ENCODE assay signal across 25 cellular contexts in the genomic region with DNA sequence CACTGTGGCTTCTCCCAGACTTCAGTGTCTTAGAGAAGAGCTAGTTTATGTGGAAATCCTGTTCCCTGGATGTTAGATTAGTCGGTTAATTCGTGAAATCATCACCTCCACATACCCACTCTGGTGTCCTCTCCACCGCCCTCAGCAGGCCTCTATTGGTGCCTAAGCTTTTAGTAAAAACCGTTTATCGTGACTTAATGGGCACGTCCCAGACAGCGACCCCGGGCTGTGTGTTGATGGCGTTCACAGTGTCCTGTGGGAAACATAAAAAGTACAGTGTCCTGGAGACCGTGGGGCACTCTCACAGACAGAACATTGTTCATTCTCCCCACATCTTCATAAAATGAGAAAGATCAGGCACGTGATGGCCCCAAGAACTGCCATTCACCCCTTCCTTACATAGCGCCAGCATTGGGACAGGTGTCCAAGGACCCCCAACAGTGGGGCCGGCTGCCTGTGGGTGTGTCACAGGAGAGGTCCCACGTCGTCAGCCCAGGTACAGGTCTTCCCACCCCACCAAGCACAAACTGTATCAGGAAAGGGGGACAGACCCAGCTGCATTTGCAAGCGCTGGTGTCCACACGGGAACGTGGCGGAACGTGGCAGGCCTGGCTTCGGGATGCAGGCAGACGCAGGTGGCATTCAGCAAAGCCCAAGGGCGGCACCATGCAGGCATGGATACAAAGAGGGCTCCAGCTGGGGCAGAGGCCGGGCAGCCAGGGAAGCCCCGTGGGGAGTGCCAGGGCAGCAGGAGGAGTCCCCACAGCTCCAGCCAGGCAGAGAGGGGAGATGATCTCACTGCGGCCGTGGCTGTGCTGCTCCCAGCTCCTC.
DNase-seq lines count a peak whose midpoint lies in the region; ATAC-seq and TF ChIP-seq lines count a peak whose summit lies in the region.
"Had no signal": no experiment of that assay in that cellular context is flagged by ENCODE, and none has a peak within 500 bp of the region (broad histone marks: within the 10 kb centered on the region; RNA-seq: fewer than 3 reads in every experiment).

No MANE protein-coding gene starts in this region.

- H2BK5ac ChIP-seq in neuronal stem cell (ENCODE audit: low read length), result peak overlapping the region; percentile 10

- no peaks in the 10 kb centered on the region for H3K36me3 Mint-ChIP-seq in activated CD8-positive, alpha-beta T cell treated with anti-CD3 and anti-CD28 coated beads, Interleukin-2, amount 10 ng/mL, durations not matched to agents 7 days and 5 days (ENCODE audit: low read depth)
- no peaks in the 10 kb centered on the region for H3K36me3 Mint-ChIP-seq in activated CD8-positive, alpha-beta T cell treated with anti-CD3 and anti-CD28 coated beads for 36 hours (ENCODE audit: low read depth)
- no peaks in the 10 kb centered on the region for H3K36me3 Mint-ChIP-seq in dendritic cell treated with granulocyte-macrophage colony-stimulating factor and Interleukin-4, amounts not matched to agents 40 ng/mL and 50 ng/mL, for 4 days (ENCODE audit: low read depth)
- H3K36me3 Mint-ChIP-seq: activated naive CD8-positive, alpha-beta T cell treated with anti-CD3 and anti-CD28 coated beads for 36 hours; brain; stimulated activated memory B cell treated with anti-CD40 and anti-IgM and Interleukin-4, amounts not matched to agents 10 μg/mL and 1 μg/mL and 100 μg/mL, for 72 hours had no signal

- peak overlapping the region; percentile 90 for H2AK5ac ChIP-seq in neuronal stem cell (ENCODE audit: low read depth, low read length)

- H3K27me3 ChIP-seq in neuronal stem cell (ENCODE audit: control insufficient read depth in 3 of 3, insufficient read depth in 3 of 3, low read depth in 1 of 3, low read length in 3 of 3), result no peaks in the 10 kb centered on the region
- H3K27me3 ChIP-seq in tibial artery, result peaks cover 0 to 29% of the 10 kb centered on the region in 2 donors
- H3K27me3 ChIP-seq: BE2C, colonic mucosa, thyroid gland had no signal

- no peak overlapping the region for H3K27ac ChIP-seq in neuronal stem cell (replicated peaks; ENCODE audit: low read length)
- no peak overlapping the region for H3K27ac ChIP-seq in tibial artery
- H3K27ac ChIP-seq: colonic mucosa, thyroid gland had no signal

- peak overlapping the region; percentile 17 for H3K4ac ChIP-seq in neuronal stem cell (ENCODE audit: low read length)

- peaks cover 0 to 3% of the 10 kb centered on the region in 2 donors for H3K4me1 ChIP-seq in neuronal stem cell (ENCODE audit: control insufficient read depth in 2 of 2, insufficient read depth in 1 of 2, low read depth in 1 of 2, low read length in 2 of 2)
- no peaks in the 10 kb centered on the region for H3K4me1 ChIP-seq in tibial artery
- H3K4me1 ChIP-seq: BE2C, colonic mucosa had no signal

- no CpG with 5 or more reads among the region's 27 CpGs for WGBS in neuronal stem cell (ENCODE audit: extremely low coverage in 2 of 2, insufficient read length in 2 of 2, insufficient replicate concordance in 1 of 2), 2 donors

- H2AFZ ChIP-seq in neuronal stem cell (ENCODE audit: low read length), result no peak overlapping the region

- DNase-seq in activated CD8-positive, alpha-beta T cell treated with anti-CD3 and anti-CD28 coated beads, Interleukin-2, amount 10 ng/mL, durations not matched to agents 7 days and 5 days, result no peak
- DNase-seq in activated CD8-positive, alpha-beta T cell treated with anti-CD3 and anti-CD28 coated beads for 36 hours, result no peak
- DNase-seq in neuronal stem cell (ENCODE audit: low spot score) (no peak), tibial artery (peak; percentile 16 to 39), NCI-H1105 (lab: John Stamatoyannopoulos, UW) (no peak)
- no peak for DNase-seq in activated T-cell treated with anti-CD3 and anti-CD28 coated beads, Interleukin-2, amount 50 U/mL, for 48 hours
- DNase-seq: activated CD4-positive, alpha-beta T cell treated with anti-CD3 and anti-CD28 coated beads, Interleukin-2, amount 50 U/mL, for 48 hours; activated naive CD8-positive, alpha-beta T cell treated with anti-CD3 and anti-CD28 coated beads for 36 hours; activated T-cell treated with anti-CD3 and anti-CD28 coated beads, Interleukin-2, amount 50 U/mL, for 4 hours; BE2C; Calu3; colonic mucosa; foreskin fibroblast; hypothalamus; islet precursor cell; midbrain; NCI-H1417 treated with DMSO at 0.1 percent for 48 hours; NCI-H748 treated with DMSO at 0.1 percent for 48 hours; retina; SIG-M5; thyroid gland had no signal

- H3K79me1 ChIP-seq in neuronal stem cell (ENCODE audit: low read depth, low read length), result no peaks in the 10 kb centered on the region

- H2BK12ac ChIP-seq in neuronal stem cell (ENCODE audit: low read length), result peak overlapping the region; percentile 34

- H4K91ac ChIP-seq in neuronal stem cell (ENCODE audit: low read depth, low read length, poor library complexity), result no peak overlapping the region

- intact Hi-C loops in activated CD8-positive, alpha-beta T cell treated with anti-CD3 and anti-CD28 coated beads for 36 hours (cut with micrococcal nuclease), result no loop called here
- intact Hi-C loops in dendritic cell treated with granulocyte-macrophage colony-stimulating factor and Interleukin-4, amounts not matched to agents 40 ng/mL and 50 ng/mL, for 4 days (cut with micrococcal nuclease), result no loop called here
- intact Hi-C loops in tibial artery (cut with DNase I; ENCODE audit: low total_unique reads), result no loop called here

- POLR2A ChIA-PET in activated CD8-positive, alpha-beta T cell treated with anti-CD3 and anti-CD28 coated beads, Interleukin-2, amount 10 ng/mL, durations not matched to agents 7 days and 5 days (lab: Charles Lee), result no interaction called here
- POLR2A ChIA-PET in activated CD8-positive, alpha-beta T cell treated with anti-CD3 and anti-CD28 coated beads for 36 hours (lab: Charles Lee), result no interaction called here

- CTCF ChIA-PET in activated CD8-positive, alpha-beta T cell treated with anti-CD3 and anti-CD28 coated beads, Interleukin-2, amount 10 ng/mL, durations not matched to agents 7 days and 5 days (lab: Charles Lee), result no interaction called here
- CTCF ChIA-PET in activated CD8-positive, alpha-beta T cell treated with anti-CD3 and anti-CD28 coated beads for 36 hours (lab: Charles Lee), result no interaction called here

- H3K4me1 Mint-ChIP-seq in activated CD8-positive, alpha-beta T cell treated with anti-CD3 and anti-CD28 coated beads, Interleukin-2, amount 10 ng/mL, durations not matched to agents 7 days and 5 days (ENCODE audit: low read depth), result peaks cover 5% of the 10 kb centered on the region
- no peaks in the 10 kb centered on the region for H3K4me1 Mint-ChIP-seq in activated CD8-positive, alpha-beta T cell treated with anti-CD3 and anti-CD28 coated beads for 36 hours (ENCODE audit: low read depth)
- H3K4me1 Mint-ChIP-seq in dendritic cell treated with granulocyte-macrophage colony-stimulating factor and Interleukin-4, amounts not matched to agents 40 ng/mL and 50 ng/mL, for 4 days (ENCODE audit: low read depth), result peaks cover 35% of the 10 kb centered on the region
- H3K4me1 Mint-ChIP-seq: activated naive CD8-positive, alpha-beta T cell treated with anti-CD3 and anti-CD28 coated beads for 36 hours; stimulated activated memory B cell treated with anti-CD40 and anti-IgM and Interleukin-4, amounts not matched to agents 10 μg/mL and 1 μg/mL and 100 μg/mL, for 72 hours had no signal

- peak overlapping the region; percentile 92 for H3K18ac ChIP-seq in neuronal stem cell (ENCODE audit: low read length)

- H3K4me2 ChIP-seq in neuronal stem cell (ENCODE audit: insufficient read depth, low read length, poor library complexity, severe bottlenecking), result no peak overlapping the region

- H3K36me3 ChIP-seq in neuronal stem cell (replicated peaks in 1 of 2; ENCODE audit: control insufficient read depth in 2 of 2, insufficient read depth in 2 of 2, low read length in 2 of 2), result no peaks in the 10 kb centered on the region
- no peaks in the 10 kb centered on the region for H3K36me3 ChIP-seq in tibial artery
- H3K36me3 ChIP-seq: BE2C, colonic mucosa, thyroid gland had no signal

- peak overlapping the region; percentile 47 for H3K9ac ChIP-seq in neuronal stem cell (ENCODE audit: low read depth, low read length, poor library complexity)

- H3K9me3 ChIP-seq in neuronal stem cell (replicated peaks in 1 of 2; ENCODE audit: control insufficient read depth in 2 of 2, insufficient read depth in 1 of 2, low read depth in 1 of 2, low read length in 2 of 2), result peaks cover 0 to 2% of the 10 kb centered on the region in 2 donors
- no peaks in the 10 kb centered on the region for H3K9me3 ChIP-seq in tibial artery
- H3K9me3 ChIP-seq: BE2C, colonic mucosa, thyroid gland had no signal

- H3K4me3 ChIP-seq in neuronal stem cell (ENCODE audit: low read length in 2 of 2), result no peak overlapping the region
- H3K4me3 ChIP-seq in tibial artery, result no peak overlapping the region
- H3K4me3 ChIP-seq: colonic mucosa, thyroid gland had no signal

- peaks cover 5% of the 10 kb centered on the region for H3K27me3 Mint-ChIP-seq in activated CD8-positive, alpha-beta T cell treated with anti-CD3 and anti-CD28 coated beads, Interleukin-2, amount 10 ng/mL, durations not matched to agents 7 days and 5 days (ENCODE audit: low read depth)
- H3K27me3 Mint-ChIP-seq in activated CD8-positive, alpha-beta T cell treated with anti-CD3 and anti-CD28 coated beads for 36 hours, result peaks cover 3% of the 10 kb centered on the region
- H3K27me3 Mint-ChIP-seq in dendritic cell treated with granulocyte-macrophage colony-stimulating factor and Interleukin-4, amounts not matched to agents 40 ng/mL and 50 ng/mL, for 4 days, result peaks cover 18% of the 10 kb centered on the region

- no peak overlapping the region for H3K4me3 Mint-ChIP-seq in activated CD8-positive, alpha-beta T cell treated with anti-CD3 and anti-CD28 coated beads, Interleukin-2, amount 10 ng/mL, durations not matched to agents 7 days and 5 days
- H3K4me3 Mint-ChIP-seq in activated CD8-positive, alpha-beta T cell treated with anti-CD3 and anti-CD28 coated beads for 36 hours, result no peak overlapping the region
- no peak overlapping the region for H3K4me3 Mint-ChIP-seq in dendritic cell treated with granulocyte-macrophage colony-stimulating factor and Interleukin-4, amounts not matched to agents 40 ng/mL and 50 ng/mL, for 4 days
- H3K4me3 Mint-ChIP-seq: activated naive CD8-positive, alpha-beta T cell treated with anti-CD3 and anti-CD28 coated beads for 36 hours; activated T-cell treated with anti-CD3 and anti-CD28 coated beads, Interleukin-2, amount 50 U/mL, for 4 hours; brain; stimulated activated memory B cell treated with anti-CD40 and anti-IgM and Interleukin-4, amounts not matched to agents 10 μg/mL and 1 μg/mL and 100 μg/mL, for 72 hours had no signal

- peak overlapping the region; percentile 34 for H3K27ac Mint-ChIP-seq in activated CD8-positive, alpha-beta T cell treated with anti-CD3 and anti-CD28 coated beads, Interleukin-2, amount 10 ng/mL, durations not matched to agents 7 days and 5 days
- no peak overlapping the region for H3K27ac Mint-ChIP-seq in activated CD8-positive, alpha-beta T cell treated with anti-CD3 and anti-CD28 coated beads for 36 hours
- peak overlapping the region; percentile 61 for H3K27ac Mint-ChIP-seq in dendritic cell treated with granulocyte-macrophage colony-stimulating factor and Interleukin-4, amounts not matched to agents 40 ng/mL and 50 ng/mL, for 4 days
- H3K27ac Mint-ChIP-seq: activated naive CD8-positive, alpha-beta T cell treated with anti-CD3 and anti-CD28 coated beads for 36 hours; brain; stimulated activated memory B cell treated with anti-CD40 and anti-IgM and Interleukin-4, amounts not matched to agents 10 μg/mL and 1 μg/mL and 100 μg/mL, for 72 hours had no signal

- H2BK15ac ChIP-seq in neuronal stem cell (ENCODE audit: low read length), result peak overlapping the region; percentile 45

- TF ChIP-seq CTCF in activated CD8-positive, alpha-beta T cell treated with anti-CD3 and anti-CD28 coated beads for 36 hours (IDR thresholded peaks at IDR 0.05), result no peak
- no peak for TF ChIP-seq CTCF in tibial artery (IDR thresholded peaks at IDR 0.05)

- H3K23ac ChIP-seq in neuronal stem cell (ENCODE audit: low read depth, low read length, poor library complexity), result peak overlapping the region; percentile 34

- no peak for ATAC-seq in activated CD8-positive, alpha-beta T cell treated with anti-CD3 and anti-CD28 coated beads, Interleukin-2, amount 10 ng/mL, durations not matched to agents 7 days and 5 days
- ATAC-seq in activated CD8-positive, alpha-beta T cell treated with anti-CD3 and anti-CD28 coated beads for 36 hours, result no peak
- no peak for ATAC-seq in GM18520 (IDR thresholded peaks at IDR 0.05; ENCODE audit: unreplicated experiment)
- ATAC-seq: activated T-cell treated with anti-CD3 and anti-CD28 coated beads, Interleukin-2, amount 50 U/mL, for 4 hours; stimulated activated memory B cell treated with anti-CD40 and anti-IgM and Interleukin-4, amounts not matched to agents 10 μg/mL and 1 μg/mL and 100 μg/mL, for 72 hours had no signal

- H3K9me3 Mint-ChIP-seq in activated CD8-positive, alpha-beta T cell treated with anti-CD3 and anti-CD28 coated beads, Interleukin-2, amount 10 ng/mL, durations not matched to agents 7 days and 5 days (ENCODE audit: insufficient read depth), result no peaks in the 10 kb centered on the region
- H3K9me3 Mint-ChIP-seq in activated CD8-positive, alpha-beta T cell treated with anti-CD3 and anti-CD28 coated beads for 36 hours, result no peaks in the 10 kb centered on the region
- H3K9me3 Mint-ChIP-seq in dendritic cell treated with granulocyte-macrophage colony-stimulating factor and Interleukin-4, amounts not matched to agents 40 ng/mL and 50 ng/mL, for 4 days, result no peaks in the 10 kb centered on the region
- H3K9me3 Mint-ChIP-seq: activated naive CD8-positive, alpha-beta T cell treated with anti-CD3 and anti-CD28 coated beads for 36 hours; activated T-cell treated with anti-CD3 and anti-CD28 coated beads, Interleukin-2, amount 50 U/mL, for 4 hours had no signal

- H4K8ac ChIP-seq in neuronal stem cell (ENCODE audit: low read depth, low read length), result no peak overlapping the region

- peak overlapping the region; percentile 47 for H3K14ac ChIP-seq in neuronal stem cell (ENCODE audit: low read length)

- H2BK120ac ChIP-seq in neuronal stem cell (ENCODE audit: low read depth, low read length), result no peak overlapping the region

Comparison
In these comparisons a context has a peak if more than half of its experiments do, and no peak if none do; other contexts are left out.
1. DNase-seq: peak in tibial artery (2 of 2); none in activated CD8-positive, alpha-beta T cell treated with anti-CD3 and anti-CD28 coated beads, Interleukin-2, amount 10 ng/mL, durations not matched to agents 7 days and 5 days (single experiment), activated CD8-positive, alpha-beta T cell treated with anti-CD3 and anti-CD28 coated beads for 36 hours (single experiment), neuronal stem cell (single experiment), NCI-H1105 (single experiment) and activated T-cell treated with anti-CD3 and anti-CD28 coated beads, Interleukin-2, amount 50 U/mL, for 48 hours (0 of 2).